ENCODE assay signal across 16 cellular contexts in the genomic region with DNA sequence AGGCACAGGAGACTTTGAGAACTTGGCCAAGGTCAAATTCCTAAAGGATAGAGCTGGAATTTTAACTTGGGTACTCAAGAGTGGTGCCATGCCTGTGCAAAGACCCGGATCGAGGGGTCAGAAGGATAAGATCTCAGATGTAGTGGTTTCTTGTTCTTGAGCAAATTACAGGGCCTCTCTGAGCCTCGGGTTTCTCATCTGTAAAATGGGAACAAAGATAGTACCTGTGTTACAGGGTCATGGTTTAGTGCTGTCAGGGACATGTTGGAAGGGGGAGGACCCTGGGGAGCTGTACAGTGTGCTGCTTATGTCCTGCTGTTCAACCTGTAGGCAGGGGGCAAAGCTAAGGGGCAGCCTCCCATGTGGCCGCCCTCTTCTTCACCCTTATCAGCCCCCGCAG.
DNase-seq lines count a peak whose midpoint lies in the region; ATAC-seq, FAIRE-seq and TF ChIP-seq lines count a peak whose summit lies in the region.
"Had no signal": no experiment of that assay in that cellular context is flagged by ENCODE, and none has a peak within 500 bp of the region (broad histone marks: within the 10 kb centered on the region; RNA-seq: fewer than 3 reads in every experiment).

No MANE protein-coding gene starts in this region.

- CTCF ChIA-PET in HepG2 (lab: Yijun Ruan, JAX; ENCODE audit: low intra/inter-chr PET ratio, low total read pairs), result no interaction called here

- H3K27ac Mint-ChIP-seq in osteocyte (ENCODE audit: unreplicated experiment), result peak overlapping the region; percentile 35

- intact Hi-C loops in HepG2 (cut with micrococcal nuclease; ENCODE audit: unreplicated experiment), result no loop called here
- intact Hi-C loops in posterior cingulate gyrus (cut with DNase I), result no loop called here

- no peaks in the 10 kb centered on the region for H3K27me3 ChIP-seq in BLaER1 treated with 17β-estradiol and CSF1 and Interleukin-3, amounts not matched to agents 10 nM and 100 nM
- H3K27me3 ChIP-seq in adipocyte (replicated peaks; ENCODE audit: control insufficient read depth, insufficient read depth, low read length) (no peaks in the 10 kb centered on the region), HepG2 (ENCODE audit: control insufficient read depth in 1 of 2, insufficient read depth in 2 of 2, low read length in 2 of 2) (no peaks in the 10 kb centered on the region), HAP-1 (ENCODE audit: low read depth) (no peaks in the 10 kb centered on the region)
- H3K27me3 ChIP-seq: BLaER1 had no signal

- TF ChIP-seq EP300 in HepG2 (IDR thresholded peaks at IDR 0.05; ENCODE audit: low read depth in 2 of 2, low read length in 2 of 2) (no peak), HepG2 (CRISPR knock-in tag; IDR thresholded peaks at IDR 0.05; ENCODE audit: borderline replicate concordance) (no peak)

- no peak for DNase-seq in adipocyte (ENCODE audit: low read depth)
- no peak for DNase-seq in HepG2 (ENCODE audit: low spot score)
- DNase-seq in osteocyte (ENCODE audit: extremely low spot score, unreplicated experiment), result no peak
- DNase-seq in HAP-1 (ENCODE audit: low spot score in 2 of 2), result no peak
- no peak for DNase-seq in posterior cingulate gyrus
- DNase-seq in coronary artery (ENCODE audit: low spot score), result no peak
- DNase-seq: 8988T; CD4-positive, CD25-positive, alpha-beta regulatory T cell; DMS53; GOT3 had no signal

- peaks cover 54 to 94% (median 85%) of the 10 kb centered on the region in 10 experiments for H3K4me1 ChIP-seq in BLaER1 treated with 17β-estradiol and CSF1 and Interleukin-3, amounts not matched to agents 10 nM and 100 nM
- H3K4me1 ChIP-seq in adipocyte (ENCODE audit: control insufficient read depth, insufficient read depth, low read length) (peaks cover 85% of the 10 kb centered on the region), HepG2 (ENCODE audit: insufficient read depth, low read length) (peaks cover 75% of the 10 kb centered on the region), HAP-1 (no peaks in the 10 kb centered on the region)

- H3K4me1 Mint-ChIP-seq in osteocyte (ENCODE audit: unreplicated experiment), result peaks cover 77% of the 10 kb centered on the region

- TF ChIP-seq RAD21 in HepG2 (CRISPR knock-in tag; IDR thresholded peaks at IDR 0.05), result no peak

- TF ChIP-seq CTCF in HepG2 (CRISPR knock-in tag; IDR thresholded peaks at IDR 0.05), result no peak
- no peak for TF ChIP-seq CTCF in osteocyte (IDR thresholded peaks at IDR 0.05)
- TF ChIP-seq CTCF in coronary artery (IDR thresholded peaks at IDR 0.05), result no peak

- 89% methylated on average over 5 of the region's 5 CpGs for WGBS in HepG2 (ENCODE audit: low lambda C conversion rate)

- H3K27ac ChIP-seq in BLaER1 treated with 17β-estradiol and CSF1 and Interleukin-3, amounts not matched to agents 10 nM and 100 nM, result peak overlapping the region in 6 of 11 experiments; percentile 92 to 99 (median 97); a peak in 10 of 22 replicates
- H3K27ac ChIP-seq in HepG2 (ENCODE audit: extremely low read length, insufficient read depth, low read length) (no peak overlapping the region), coronary artery (peak overlapping the region in 1 of 2 donors; percentile 58)

- H3K79me2 ChIP-seq in HepG2 (ENCODE audit: insufficient read depth, low read length), result no peaks in the 10 kb centered on the region

- no peaks in the 10 kb centered on the region for H3K9me3 ChIP-seq in BLaER1 treated with 17β-estradiol and CSF1 and Interleukin-3, amounts not matched to agents 10 nM and 100 nM (replicated peaks in 1 of 11)
- no peaks in the 10 kb centered on the region for H3K9me3 ChIP-seq in adipocyte (ENCODE audit: control insufficient read depth, low read length)
- H3K9me3 ChIP-seq in HepG2 (ENCODE audit: low read length), result no peaks in the 10 kb centered on the region
- H3K9me3 ChIP-seq in HAP-1, result no peaks in the 10 kb centered on the region
- H3K9me3 ChIP-seq: BLaER1 had no signal

- BruUV-seq in HepG2 (replicated peaks; lab: Mats Ljungman, UMichigan), result no TSS peak

- ATAC-seq in HepG2, result no peak
- ATAC-seq in GM19395 (IDR thresholded peaks at IDR 0.05; ENCODE audit: unreplicated experiment), result no peak
- ATAC-seq: HCT116 had no signal

- POLR2A ChIA-PET in HepG2 (lab: Yijun Ruan, JAX), result interaction anchor here (1.0 to 1.5 kb wide), 3 partner anchors 12 to 261 kb away, joined by 3 to 6 read pairs (median 4); a partner anchor contains a TSS

- no peak overlapping the region for H2AFZ ChIP-seq in HepG2 (ENCODE audit: low read length)

- H3K36me3 ChIP-seq in BLaER1 treated with 17β-estradiol and CSF1 and Interleukin-3, amounts not matched to agents 10 nM and 100 nM, result no peaks in the 10 kb centered on the region
- H3K36me3 ChIP-seq in adipocyte (ENCODE audit: control insufficient read depth, insufficient read depth, low read length, severe bottlenecking) (no peaks in the 10 kb centered on the region), HepG2 (replicated peaks in 1 of 2; ENCODE audit: control insufficient read depth in 1 of 2, insufficient read depth in 2 of 2, low read length in 2 of 2) (no peaks in the 10 kb centered on the region), HAP-1 (replicated peaks) (no peaks in the 10 kb centered on the region)
- H3K36me3 ChIP-seq: BLaER1 had no signal

- no peak overlapping the region for H3K4me3 Mint-ChIP-seq in osteocyte (ENCODE audit: unreplicated experiment)
- H3K4me3 Mint-ChIP-seq: CD4-positive, CD25-positive, alpha-beta regulatory T cell; IgD-negative memory B cell had no signal

- no peak for TF ChIP-seq POLR2A in HepG2 (IDR thresholded peaks at IDR 0.05; ENCODE audit: insufficient read depth in 1 of 2, low read depth in 2 of 2, low read length in 2 of 2)

- peak overlapping the region in 5 of 11 experiments; percentile 81 to 93 (median 87); a peak in 8 of 22 replicates for H3K4me2 ChIP-seq in BLaER1 treated with 17β-estradiol and CSF1 and Interleukin-3, amounts not matched to agents 10 nM and 100 nM
- H3K4me2 ChIP-seq in HepG2 (ENCODE audit: low read depth, low read length), result no peak overlapping the region

- H4K20me1 ChIP-seq in BLaER1 treated with 17β-estradiol and CSF1 and Interleukin-3, amounts not matched to agents 10 nM and 100 nM, result no peaks in the 10 kb centered on the region
- H4K20me1 ChIP-seq in HepG2 (ENCODE audit: insufficient read depth, low read length), result no peaks in the 10 kb centered on the region
- H4K20me1 ChIP-seq: BLaER1 had no signal

- no peaks in the 10 kb centered on the region for H3K27me3 Mint-ChIP-seq in osteocyte (ENCODE audit: unreplicated experiment)
- H3K27me3 Mint-ChIP-seq: IgD-negative memory B cell had no signal

- H3K9ac ChIP-seq in BLaER1 treated with 17β-estradiol and CSF1 and Interleukin-3, amounts not matched to agents 10 nM and 100 nM, result no peak overlapping the region
- H3K9ac ChIP-seq in adipocyte (ENCODE audit: low read length) (peak overlapping the region; percentile 79), HepG2 (ENCODE audit: insufficient read depth, low read depth, low read length) (no peak overlapping the region)

- no peaks in the 10 kb centered on the region for H3K9me3 Mint-ChIP-seq in osteocyte (ENCODE audit: unreplicated experiment)
- H3K9me3 Mint-ChIP-seq: CD4-positive, CD25-positive, alpha-beta regulatory T cell; IgD-negative memory B cell had no signal

- H3K4me3 ChIP-seq in BLaER1 treated with 17β-estradiol and CSF1 and Interleukin-3, amounts not matched to agents 10 nM and 100 nM, result no peak overlapping the region
- H3K4me3 ChIP-seq in adipocyte (ENCODE audit: low read length) (no peak overlapping the region), HepG2 (replicated peaks in 1 of 3; ENCODE audit: insufficient read depth in 1 of 3, low read depth in 2 of 3, low read length in 3 of 3) (no peak overlapping the region), HAP-1 (no peak overlapping the region), coronary artery (no peak overlapping the region)
- H3K4me3 ChIP-seq: BLaER1 had no signal

- H3K36me3 Mint-ChIP-seq in osteocyte (ENCODE audit: unreplicated experiment), result no peaks in the 10 kb centered on the region

- in situ Hi-C loops in HepG2 (cut with HindIII; ENCODE audit: extremely low pct_ligation_motif_present, low pct_unique_long_range_greater_than_20kb), result no loop called here
- in situ Hi-C loops in HAP-1 (cut with MboI; ENCODE audit: low sequenced_read_pairs), result no loop called here

- no peak for FAIRE-seq in HepG2 (lab: Jason Lieb, UNC)
- FAIRE-seq: GM19239 had no signal

TF ChIP-seq in HepG2, 621 proteins besides CTCF, POLR2A, EP300 and RAD21:
- TF ChIP-seq ZNF629 (CRISPR knock-in tag; conservative IDR thresholded peaks at IDR 0.05), result peak; percentile 88
- TF ChIP-seq FOXK2 (IDR thresholded peaks at IDR 0.05), result no peak
